In the genomic region with DNA sequence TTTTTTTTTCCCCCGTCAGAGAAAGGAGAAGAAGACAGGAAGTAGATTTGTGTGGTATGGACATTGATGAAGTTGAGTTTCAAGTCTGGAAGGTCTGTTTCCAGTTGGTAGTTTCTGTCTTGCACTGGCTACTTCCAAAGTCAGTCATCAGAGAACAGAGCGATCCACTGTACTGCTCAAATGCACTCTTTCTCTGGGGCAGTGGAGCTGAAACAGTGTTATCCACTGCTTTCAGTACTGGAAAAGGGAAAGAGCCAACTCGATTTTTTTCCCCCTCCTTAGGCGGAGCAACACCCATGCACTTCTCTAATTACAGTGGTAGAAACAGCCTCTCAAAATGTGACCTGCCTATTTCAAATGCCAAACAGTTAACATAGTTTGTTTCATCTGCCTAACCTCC, we compare ENCODE assay signal across 14 cellular contexts. TPM values are rescaled to one million over a fixed set of nuclear protein-coding genes. Genes with fewer than 3 reads are reported as not detected.
A peak's percentile ranks its signal among the peaks of the same experiment; 100 is the strongest.
DNase-seq lines count a peak whose midpoint lies in the region; ATAC-seq and TF ChIP-seq lines count a peak whose summit lies in the region.
"Had no signal": no experiment of that assay in that cellular context is flagged by ENCODE, and none has a peak within 500 bp of the region (broad histone marks: within the 10 kb centered on the region; RNA-seq: fewer than 3 reads in every experiment).

No MANE protein-coding gene starts in this region.

- peak overlapping the region; percentile 4 for H3K4me3 ChIP-seq in epithelial cell of proximal tubule (ENCODE audit: low read depth, low read length)
- H3K4me3 ChIP-seq: PC-9, transverse colon had no signal

- H3K4me1 Mint-ChIP-seq in T-helper 17 cell: peaks cover 61% of the 10 kb centered on the region
- H3K4me1 Mint-ChIP-seq: activated B cell treated with CpG ODN at 0.5 μM for 24 hours had no signal

- DNase-seq in NCI-H2107 treated with DMSO at 0.1 percent for 48 hours (lab: John Stamatoyannopoulos, UW; ENCODE audit: unreplicated experiment) (peak; percentile 19), NCI-H2107 (lab: John Stamatoyannopoulos, UW) (no peak), T-helper 17 cell (no peak), epithelial cell of proximal tubule (ENCODE audit: low read depth) (no peak), sciatic nerve (ENCODE audit: low spot score) (no peak), occipital lobe (lab: John Stamatoyannopoulos, UW) (no peak), SKM-1 (lab: John Stamatoyannopoulos, UW; ENCODE audit: unreplicated experiment) (no peak), DMS53 treated with DMSO at 0.1 percent for 48 hours (lab: John Stamatoyannopoulos, UW; ENCODE audit: unreplicated experiment) (no peak)
- DNase-seq: activated B cell treated with CpG ODN at 0.5 μM for 24 hours; activated effector memory CD4-positive, alpha-beta T cell treated with anti-CD3 and anti-CD28 coated beads, Interleukin-2, amount 50 U/mL, for 16 hours; NCI-H1417; NCI-H510A treated with DMSO at 0.1 percent for 48 hours; PC-9; transverse colon had no signal

- no peaks in the 10 kb centered on the region for H3K9me3 ChIP-seq in T-helper 17 cell (ENCODE audit: control insufficient read depth, low read length, poor library complexity, severe bottlenecking)
- H3K9me3 ChIP-seq: transverse colon had no signal

- peak overlapping the region; percentile 46 for H3K27ac Mint-ChIP-seq in T-helper 17 cell
- H3K27ac Mint-ChIP-seq: activated B cell treated with CpG ODN at 0.5 μM for 24 hours had no signal

- ATAC-seq in T-helper 17 cell (no peak), sciatic nerve (peak; percentile 68)

- no peaks in the 10 kb centered on the region for H3K27me3 Mint-ChIP-seq in T-helper 17 cell

- no peak for TF ChIP-seq CTCF in epithelial cell of proximal tubule (conservative IDR thresholded peaks at IDR 0.05; ENCODE audit: low read depth, low read length)

- H3K4me3 Mint-ChIP-seq in T-helper 17 cell: no peak overlapping the region
- H3K4me3 Mint-ChIP-seq: activated B cell treated with CpG ODN at 0.5 μM for 24 hours had no signal

- intact Hi-C loops in sciatic nerve (cut with DNase I): no loop called here

- peaks cover 2% of the 10 kb centered on the region for H3K36me3 Mint-ChIP-seq in T-helper 17 cell (ENCODE audit: low read depth)

RNA-seq across cellular contexts. Expression of a gene that starts 7.4 kb away (rescaled TPM):
- total RNA-seq in T-helper 17 cell: 10 to 100 TPM; 84.9 to 93.9 TPM
- 6.7 and 10.3 TPM in 2 replicates for total RNA-seq in epithelial cell of proximal tubule
- 168 TPM for total RNA-seq in sciatic nerve
- 29.9 TPM for total RNA-seq in occipital lobe
